Comparison of ENCODE assay signal across 17 cellular contexts in genomic region chr12:45611061-45611460, GRCh38.
DNase-seq lines count a peak whose midpoint lies in the region; ATAC-seq, FAIRE-seq and TF ChIP-seq lines count a peak whose summit lies in the region.
"Had no signal": no experiment of that assay in that cellular context is flagged by ENCODE, and none has a peak within 500 bp of the region (broad histone marks: within the 10 kb centered on the region; RNA-seq: fewer than 3 reads in every experiment).

No MANE protein-coding gene starts in this region.

- BruUV-seq in mammary epithelial cell (replicated peaks; lab: Mats Ljungman, UMichigan) = no TSS peak

- no peaks in the 10 kb centered on the region for H4K20me1 ChIP-seq in mammary epithelial cell (ENCODE audit: insufficient read depth, low read length)

- H3K27me3 ChIP-seq in mammary epithelial cell (ENCODE audit: insufficient read depth, low read length) = no peaks in the 10 kb centered on the region

- intact Hi-C loops in mammary epithelial cell (cut with micrococcal nuclease) = no loop called here

- H3K36me3 Mint-ChIP-seq in nephron progenitor cell (ENCODE audit: low read depth) (peaks cover 7% of the 10 kb centered on the region), HFFc6 (ENCODE audit: low read depth) (no peaks in the 10 kb centered on the region)
- H3K36me3 Mint-ChIP-seq: brain had no signal

- H3K79me2 ChIP-seq in mammary epithelial cell (ENCODE audit: insufficient read depth, low read length) = no peaks in the 10 kb centered on the region

- peaks cover 12% of the 10 kb centered on the region for H3K9me3 Mint-ChIP-seq in nephron progenitor cell
- H3K9me3 Mint-ChIP-seq in HFFc6 = no peaks in the 10 kb centered on the region

- H3K4me3 ChIP-seq in mammary epithelial cell (replicated peaks in 1 of 3; ENCODE audit: insufficient read depth in 1 of 3, low read depth in 2 of 3, low read length in 3 of 3) = no peak overlapping the region

- no peak for FAIRE-seq in GM12891 (lab: Jason Lieb, UNC)
- FAIRE-seq: G401.6 had no signal

- dilution Hi-C loops in mammary epithelial cell (cut with HindIII; ENCODE audit: low sequenced_read_pairs) = no loop called here

- H3K9ac ChIP-seq in mammary epithelial cell (ENCODE audit: insufficient read depth, low read length) = no peak overlapping the region

- CTCF ChIA-PET in mammary epithelial cell (lab: Charles Lee; ENCODE audit: low non-redundant PET) = no interaction called here

- peak overlapping the region; percentile 71 for H2AFZ ChIP-seq in mammary epithelial cell (ENCODE audit: low read depth, low read length)

- no CpG with 5 or more reads among the region's 20 CpGs for WGBS in mammary epithelial cell (ENCODE audit: low coverage, missing lambda C conversion rate)

- H3K27ac Mint-ChIP-seq in nephron progenitor cell (peak overlapping the region; percentile 64), HFFc6 (no peak overlapping the region)
- H3K27ac Mint-ChIP-seq: brain had no signal

- in situ Hi-C loops in mammary epithelial cell (cut with MboI; ENCODE audit: low sequenced_read_pairs in 2 of 2) = no loop called here

- peak; percentile 45 for ATAC-seq in GM21360 (IDR thresholded peaks at IDR 0.05; ENCODE audit: unreplicated experiment)

- TF ChIP-seq CTCF in mammary epithelial cell (conservative IDR thresholded peaks at IDR 0.05 in 1 of 2, IDR thresholded peaks at IDR 0.05 in 1 of 2; ENCODE audit: extremely low read depth in 1 of 2, insufficient read depth in 1 of 2, low read depth in 1 of 2, low read length in 2 of 2) (no peak), nephron progenitor cell (IDR thresholded peaks at IDR 0.05) (no peak), HFFc6 (IDR thresholded peaks at IDR 0.05) (no peak)

- H3K4me3 Mint-ChIP-seq in nephron progenitor cell (no peak overlapping the region), HFFc6 (no peak overlapping the region)
- H3K4me3 Mint-ChIP-seq: brain had no signal

- peak overlapping the region; percentile 13 for H3K4me2 ChIP-seq in mammary epithelial cell (ENCODE audit: insufficient read depth, low read depth, low read length)

- no peak for TF ChIP-seq POLR2A in GM12891 (IDR thresholded peaks at IDR 0.05; ENCODE audit: low read depth, low read length)

- DNase-seq in AG20443 (ENCODE audit: low spot score) (peak; percentile 17), mammary epithelial cell (no peak), nephron progenitor cell (no peak), HFFc6 (no peak), NCI-H748 treated with DMSO at 0.1 percent for 48 hours (lab: John Stamatoyannopoulos, UW) (no peak), cerebellum (ENCODE audit: low spot score) (no peak), GM12891 (ENCODE audit: insufficient read length, low spot score) (no peak)
- DNase-seq: activated CD4-positive, alpha-beta T cell treated with anti-CD3 and anti-CD28 coated beads for 1 hour; activated CD8-positive, alpha-beta memory T cell treated with anti-CD3 and anti-CD28 coated beads, Interleukin-2, amount 50 U/mL, for 4 hours; Calu3; H7; NCI-H146; NCI-H226; SHP77 had no signal

- H3K4me1 Mint-ChIP-seq in nephron progenitor cell (peaks cover 42% of the 10 kb centered on the region), HFFc6 (ENCODE audit: low read depth) (peaks cover 44% of the 10 kb centered on the region)

- H3K36me3 ChIP-seq in mammary epithelial cell (ENCODE audit: insufficient read depth, low read length) = no peaks in the 10 kb centered on the region

- H3K27me3 Mint-ChIP-seq in nephron progenitor cell (ENCODE audit: low read depth, poor library complexity) (peaks cover 4% of the 10 kb centered on the region), HFFc6 (ENCODE audit: insufficient read depth) (no peaks in the 10 kb centered on the region; the same call in 1 of the 2 replicates)
- H3K27me3 Mint-ChIP-seq: brain had no signal

- H3K9me3 ChIP-seq in mammary epithelial cell (replicated peaks; ENCODE audit: insufficient read depth, low read length) = no peaks in the 10 kb centered on the region

- H3K27ac ChIP-seq in mammary epithelial cell (ENCODE audit: insufficient read depth, low read depth, low read length) = no peak overlapping the region

- H3K4me1 ChIP-seq in mammary epithelial cell (ENCODE audit: insufficient read depth, low read length) = peaks cover 8% of the 10 kb centered on the region

TF ChIP-seq in GM12891, 5 proteins besides CTCF, POLR2A, EP300 and RAD21:
- no peak for TF ChIP-seq PAX5 (IDR thresholded peaks at IDR 0.05; ENCODE audit: insufficient read depth, low read length, severe bottlenecking)
- TF ChIP-seq SPI1 (IDR thresholded peaks at IDR 0.05; ENCODE audit: low read depth, low read length) = no peak
- no peak for TF ChIP-seq POLR2AphosphoS5 (IDR thresholded peaks at IDR 0.05; ENCODE audit: low read depth, low read length)
- no peak for TF ChIP-seq POU2F2 (IDR thresholded peaks at IDR 0.05; ENCODE audit: low read depth, low read length)
- no peak for TF ChIP-seq TAF1 (IDR thresholded peaks at IDR 0.05; ENCODE audit: low read depth, low read length)
